In the genomic region with DNA sequence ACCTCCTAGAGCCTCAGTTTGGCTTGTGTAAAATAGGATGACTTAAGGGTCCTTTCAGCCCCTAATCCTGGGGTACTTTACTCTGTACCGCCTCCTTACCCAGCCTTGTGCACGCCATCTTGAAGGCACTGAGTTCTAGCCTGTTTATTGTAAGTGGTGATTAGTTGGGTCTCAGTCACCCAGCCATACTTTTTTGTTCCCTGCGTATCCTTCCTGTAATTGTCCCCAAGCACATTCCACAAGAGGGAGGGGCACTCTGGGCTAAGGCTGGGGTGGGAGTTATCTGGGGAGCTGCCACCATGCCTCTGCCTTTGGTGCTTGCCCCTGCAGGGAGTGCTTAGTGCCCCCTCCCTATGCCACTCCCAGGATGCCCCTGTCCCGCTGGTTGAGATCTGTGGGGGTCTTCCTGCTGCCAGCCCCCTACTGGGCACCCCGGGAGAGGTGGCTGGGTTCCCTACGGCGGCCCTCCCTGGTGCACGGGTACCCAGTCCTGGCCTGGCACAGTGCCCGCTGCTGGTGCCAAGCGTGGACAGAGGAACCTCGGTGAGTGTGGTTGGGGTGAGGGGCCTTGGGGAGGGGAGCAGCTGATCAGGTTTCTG, we compare ENCODE assay signal across 8 cellular contexts. TPM values are rescaled to one million over a fixed set of nuclear protein-coding genes. Genes with fewer than 3 reads are reported as not detected.
DNase-seq lines count a peak whose midpoint lies in the region; ATAC-seq, FAIRE-seq and TF ChIP-seq lines count a peak whose summit lies in the region.

No MANE protein-coding gene starts in this region.

- H3K27ac ChIP-seq in pancreas, result peak overlapping the region; percentile 76 to 90 (median 82)

- H3K4me1 Mint-ChIP-seq in T-helper 1 cell treated with Interleukin-12 subunit alpha and Interleukin-12 subunit beta and Interleukin-4 antibody, amounts not matched to agents 30 μg/mL and 1 μg/mL, for 36 hours (ENCODE audit: low read depth), result peaks cover 43% of the 10 kb centered on the region
- peaks cover 30% of the 10 kb centered on the region for H3K4me1 Mint-ChIP-seq in T-helper 17 cell

- 0 to 1% methylated on average over 11 of the region's 11 CpGs for whole genome bisulfite sequencing in pancreas, 2 donors

- no peaks in the 10 kb centered on the region for H3K36me3 ChIP-seq in pancreas

- DNase-seq in T-helper 1 cell (no peak), T-helper 17 cell (no peak), fibroblast of pulmonary artery (ENCODE audit: low read depth) (no peak), pancreas (peak; percentile 35 to 89 (median 68)), HuH-7 (ENCODE audit: low spot score) (no peak), cerebellar nuclear complex (lab: John Stamatoyannopoulos, UW) (no peak)

- intact Hi-C loops in pancreas (cut with DNase I), result loop anchor here in 1 of 3 donors (5.0 kb wide), 1 partner anchor 32 kb away; the partner anchor contains the start of gene HCN3

- FAIRE-seq in pancreas (lab: Jason Lieb, UNC), result no peak

- TF ChIP-seq CTCF in fibroblast of pulmonary artery (IDR thresholded peaks at IDR 0.05; ENCODE audit: low read length, missing control alignments) (no peak), pancreas (IDR thresholded peaks at IDR 0.05) (no peak)

- H3K4me1 ChIP-seq in pancreas, result peaks cover 0 to 7% (median 0%) of the 10 kb centered on the region in 3 donors

- H3K27me3 Mint-ChIP-seq in T-helper 1 cell treated with Interleukin-12 subunit alpha and Interleukin-12 subunit beta and Interleukin-4 antibody, amounts not matched to agents 30 μg/mL and 1 μg/mL, for 36 hours (ENCODE audit: low read depth), result no peaks in the 10 kb centered on the region
- H3K27me3 Mint-ChIP-seq in T-helper 17 cell, result peaks cover 1% of the 10 kb centered on the region

- H3K9me3 Mint-ChIP-seq in T-helper 1 cell treated with Interleukin-12 subunit alpha and Interleukin-12 subunit beta and Interleukin-4 antibody, amounts not matched to agents 30 μg/mL and 1 μg/mL, for 36 hours, result no peaks in the 10 kb centered on the region

- no peaks in the 10 kb centered on the region for H3K27me3 ChIP-seq in pancreas

- H3K9me3 ChIP-seq in T-helper 17 cell (ENCODE audit: control insufficient read depth, low read length, poor library complexity, severe bottlenecking) (no peaks in the 10 kb centered on the region), pancreas (no peaks in the 10 kb centered on the region)

- peak overlapping the region; percentile 95 for H3K4me3 Mint-ChIP-seq in T-helper 1 cell treated with Interleukin-12 subunit alpha and Interleukin-12 subunit beta and Interleukin-4 antibody, amounts not matched to agents 30 μg/mL and 1 μg/mL, for 36 hours
- peak overlapping the region; percentile 97 for H3K4me3 Mint-ChIP-seq in T-helper 17 cell

- H3K4me3 ChIP-seq in fibroblast of pulmonary artery (replicated peaks; ENCODE audit: low read depth, low read length) (peak overlapping the region; percentile 95), pancreas (peak overlapping the region; percentile 50 to 95 (median 82))

- peaks cover 31% of the 10 kb centered on the region for H3K36me3 Mint-ChIP-seq in T-helper 1 cell treated with Interleukin-12 subunit alpha and Interleukin-12 subunit beta and Interleukin-4 antibody, amounts not matched to agents 30 μg/mL and 1 μg/mL, for 36 hours (ENCODE audit: low read depth)
- peaks cover 9% of the 10 kb centered on the region for H3K36me3 Mint-ChIP-seq in T-helper 17 cell (ENCODE audit: low read depth)

- H3K27ac Mint-ChIP-seq in T-helper 1 cell treated with Interleukin-12 subunit alpha and Interleukin-12 subunit beta and Interleukin-4 antibody, amounts not matched to agents 30 μg/mL and 1 μg/mL, for 36 hours, result peak overlapping the region; percentile 97
- H3K27ac Mint-ChIP-seq in T-helper 17 cell, result peak overlapping the region; percentile 97

- ATAC-seq in T-helper 17 cell, result no peak
- ATAC-seq in pancreas, result peak in 3 of 4 donors; percentile 4 to 8 (median 5)
- ATAC-seq in HG02885 (IDR thresholded peaks at IDR 0.05; ENCODE audit: poor library complexity, unreplicated experiment), result no peak

RNA-seq across cellular contexts. Expression of gene FDPS, which starts 0.9 kb away (rescaled TPM):
- total RNA-seq in T-helper 17 cell (10 to 100 TPM; 63.0 TPM), pancreas (10 to 100 TPM; 48.7 to 78.9 (median 66.2) TPM)
- 100 to 1,000 TPM in 1 of 2 donors, 10 to 100 TPM in 1; 75.1 to 151 TPM for polyA plus RNA-seq in pancreas

RNA-seq across cellular contexts. Expression of gene PKLR, which starts 8.3 kb away (rescaled TPM):
- total RNA-seq in T-helper 17 cell, result not detected
- under 1 TPM in 1 of 6 donors, not detected in 5; 0.22 TPM for total RNA-seq in pancreas
- polyA plus RNA-seq in pancreas, result under 1 TPM in 1 of 2 donors, not detected in 1; 0.19 TPM

RNA-seq across cellular contexts. Expression of gene RUSC1, which starts 11.2 kb away (rescaled TPM):
- total RNA-seq in T-helper 17 cell (10 to 100 TPM; 13.2 to 14.8 TPM), pancreas (10 to 100 TPM in 4 of 6 donors, 1 to 10 TPM in 2; 9.2 to 19.2 (median 11.6) TPM)
- 10 to 100 TPM; 23.0 to 47.2 TPM for polyA plus RNA-seq in pancreas

RNA-seq across cellular contexts. Expression of gene HCN3, which starts 32.3 kb away (rescaled TPM):
- total RNA-seq in T-helper 17 cell, result 1 to 10 TPM; 1.3 to 1.5 TPM
- 1 to 10 TPM in 4 of 6 donors, under 1 TPM in 2; 0.66 to 2.6 (median 1.4) TPM for total RNA-seq in pancreas
- 10 to 100 TPM in 1 of 2 donors, 1 to 10 TPM in 1; 4.8 to 12.0 TPM for polyA plus RNA-seq in pancreas

RNA-seq across cellular contexts. Expression of gene CLK2, which starts 36.2 kb away (rescaled TPM):
- total RNA-seq in T-helper 17 cell (10 to 100 TPM; 54.8 to 57.8 TPM), pancreas (10 to 100 TPM; 15.7 to 39.6 (median 18.7) TPM)
- 10 to 100 TPM; 81.1 to 89.4 TPM for polyA plus RNA-seq in pancreas

Comparison
In these comparisons a context has a peak if more than half of its experiments do, and no peak if none do; other contexts are left out.
1. DNase-seq: peak in pancreas (6 of 6); none in T-helper 1 cell (0 of 5), T-helper 17 cell (0 of 3), fibroblast of pulmonary artery (single experiment), HuH-7 (single experiment) and cerebellar nuclear complex (0 of 2).
2. ATAC-seq: peak in pancreas (3 of 4); none in T-helper 17 cell (single experiment) and HG02885 (single experiment).